In the genomic region with DNA sequence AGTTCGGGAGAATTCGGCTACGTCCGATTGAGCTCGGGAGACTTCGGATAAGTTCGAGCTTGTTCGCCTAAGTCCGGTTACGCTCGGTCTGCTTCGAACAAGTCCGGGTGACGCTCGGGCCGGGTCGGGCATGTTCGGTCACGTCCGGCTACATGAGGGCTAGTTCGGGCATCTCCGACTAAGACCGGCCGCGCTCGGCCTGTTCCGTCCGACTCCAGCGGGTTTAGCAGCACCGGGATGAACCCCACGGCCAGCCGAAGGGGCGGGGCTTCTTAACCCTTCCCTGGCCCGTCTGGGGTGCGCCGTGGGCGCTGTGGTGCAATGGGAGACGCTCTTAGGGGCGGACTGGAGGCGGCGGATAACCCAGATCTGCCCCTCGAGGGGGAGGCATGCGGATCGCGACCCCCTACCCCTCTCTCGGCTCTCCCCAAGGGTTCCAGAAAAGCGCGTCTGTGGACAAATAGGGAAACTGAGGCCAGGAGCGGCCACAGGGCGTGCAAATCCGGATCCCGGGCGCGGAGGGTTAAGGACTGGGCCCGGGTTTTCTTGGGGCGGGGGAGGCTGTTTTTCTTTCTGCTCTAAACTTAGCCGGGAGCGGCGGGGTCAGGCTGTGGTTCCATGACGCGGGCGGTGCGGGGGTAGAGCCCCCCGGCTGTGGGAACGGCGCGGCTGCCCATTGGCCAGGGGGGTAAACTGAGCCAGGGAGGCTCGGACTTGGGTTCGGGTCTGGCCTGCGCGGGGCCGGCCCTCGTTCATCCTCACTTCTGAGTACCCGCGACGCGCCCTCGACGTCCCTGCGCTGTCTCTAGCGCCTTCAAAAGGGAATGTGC, we compare ENCODE assay signal across 8 cellular contexts. TPM values are rescaled to one million over a fixed set of nuclear protein-coding genes. Genes with fewer than 3 reads are reported as not detected.
DNase-seq lines count a peak whose midpoint lies in the region; ATAC-seq and TF ChIP-seq lines count a peak whose summit lies in the region.

No MANE protein-coding gene starts in this region.

- no peak for TF ChIP-seq CTCF in 22Rv1 (IDR thresholded peaks at IDR 0.05)
- no peak for TF ChIP-seq CTCF in activated B cell treated with CpG ODN at 0.5 μM for 24 hours (IDR thresholded peaks at IDR 0.05)

- H3K4me3 Mint-ChIP-seq in activated B cell treated with CpG ODN at 0.5 μM for 24 hours (peak overlapping the region; percentile 84), immature natural killer cell (peak overlapping the region; percentile 84 to 95 (median 91))

- H3K36me3 Mint-ChIP-seq in activated B cell treated with CpG ODN at 0.5 μM for 24 hours (ENCODE audit: low read depth) (no peaks in the 10 kb centered on the region), immature natural killer cell (no peaks in the 10 kb centered on the region)

- peak overlapping the region; percentile 16 to 32 (median 30) for H3K4me3 ChIP-seq in skin epidermis

- no peaks in the 10 kb centered on the region for H3K9me3 Mint-ChIP-seq in activated B cell treated with CpG ODN at 0.5 μM for 24 hours
- H3K9me3 Mint-ChIP-seq in immature natural killer cell, result peaks cover 0 to 2% (median 0%) of the 10 kb centered on the region in 6 donors

- POLR2A ChIA-PET in activated B cell treated with CpG ODN at 0.5 μM for 24 hours (lab: Charles Lee), result interaction anchor here (0.7 to 2.6 kb wide), 11 partner anchors 9 to 214 kb away, joined by 3 to 14 read pairs (median 4); partner anchors contain the start of genes IQCN, JUND and MPV17L2

- intact Hi-C loops in activated B cell treated with CpG ODN at 0.5 μM for 24 hours (cut with micrococcal nuclease), result loop anchor here (2.0 kb wide), 1 partner anchor 20 kb away; the partner anchor contains the start of gene RAB3A

- peak; percentile 84 for ATAC-seq in GM18861 (IDR thresholded peaks at IDR 0.05; ENCODE audit: unreplicated experiment)
- ATAC-seq in HG03097 (IDR thresholded peaks at IDR 0.05; ENCODE audit: low FRiP score, unreplicated experiment), result peak; percentile 83
- peak; percentile 98 for ATAC-seq in activated B cell treated with CpG ODN at 0.5 μM for 24 hours (ENCODE audit: low read depth)

- peaks cover 55% of the 10 kb centered on the region for H3K27me3 Mint-ChIP-seq in activated B cell treated with CpG ODN at 0.5 μM for 24 hours
- H3K27me3 Mint-ChIP-seq in immature natural killer cell (ENCODE audit: low read depth in 3 of 3), result peaks cover 14 to 42% (median 32%) of the 10 kb centered on the region in 3 donors

- CTCF ChIA-PET in activated B cell treated with CpG ODN at 0.5 μM for 24 hours (lab: Charles Lee), result interaction anchor here (0.6 to 2.3 kb wide), 4 partner anchors 9 to 33 kb away, joined by 3 to 8 read pairs (median 4); no protein-coding TSS in a partner anchor

- peak overlapping the region; percentile 84 for H3K27ac ChIP-seq in 22Rv1
- peak overlapping the region; percentile 18 for H3K27ac ChIP-seq in caudate nucleus (ENCODE audit: low read depth, low read length)
- H3K27ac ChIP-seq in skin epidermis, result peak overlapping the region in 5 of 21 experiments; percentile 10 to 51 (median 22)

- DNase-seq in NCI-H2196 (lab: John Stamatoyannopoulos, UW; ENCODE audit: unreplicated experiment) (peak; percentile 99), activated B cell treated with CpG ODN at 0.5 μM for 24 hours (peak; percentile 77), caudate nucleus (lab: John Stamatoyannopoulos, UW) (peak in 60 of 61 donors; percentile 34 to 93 (median 84)), immature natural killer cell (peak; percentile 80 to 87 (median 83))

- H3K27ac Mint-ChIP-seq in activated B cell treated with CpG ODN at 0.5 μM for 24 hours (peak overlapping the region; percentile 35), immature natural killer cell (peak overlapping the region in 4 of 6 donors; percentile 53 to 71 (median 63))

- H3K4me1 Mint-ChIP-seq in activated B cell treated with CpG ODN at 0.5 μM for 24 hours (peaks cover 45% of the 10 kb centered on the region), immature natural killer cell (peaks cover 11 to 13% of the 10 kb centered on the region in 2 donors)

RNA-seq across cellular contexts. Expression of gene PDE4C, which starts 1.5 kb away (rescaled TPM):
- not detected in 2 replicates for total RNA-seq in activated B cell treated with CpG ODN at 0.5 μM for 24 hours
- not detected for polyA plus RNA-seq in immature natural killer cell

RNA-seq across cellular contexts. Expression of gene RAB3A, which starts 20.9 kb away (rescaled TPM):
- total RNA-seq in activated B cell treated with CpG ODN at 0.5 μM for 24 hours, result 3.8 and 4.1 TPM in 2 replicates
- polyA plus RNA-seq in immature natural killer cell, result 1 to 10 TPM in 2 of 3 donors, under 1 TPM in 1; 0.77 to 1.1 (median 1.1) TPM

RNA-seq across cellular contexts. Expression of gene MPV17L2, which starts 31.7 kb away (rescaled TPM):
- 17.3 and 17.9 TPM in 2 replicates for total RNA-seq in activated B cell treated with CpG ODN at 0.5 μM for 24 hours
- polyA plus RNA-seq in immature natural killer cell, result 10 to 100 TPM; 12.2 to 17.7 (median 15.4) TPM

RNA-seq across cellular contexts. Expression of gene IQCN, which starts 49.5 kb away (rescaled TPM):
- 15.6 and 17.8 TPM in 2 replicates for total RNA-seq in activated B cell treated with CpG ODN at 0.5 μM for 24 hours
- under 1 TPM in 1 of 3 donors, not detected in 2; 0.15 TPM for polyA plus RNA-seq in immature natural killer cell

RNA-seq across cellular contexts. Expression of gene IFI30, which starts 51.1 kb away (rescaled TPM):
- total RNA-seq in activated B cell treated with CpG ODN at 0.5 μM for 24 hours, result 251 and 255 TPM in 2 replicates
- polyA plus RNA-seq in immature natural killer cell, result 100 to 1,000 TPM in 1 of 3 donors, 10 to 100 TPM in 2; 49.0 to 184 (median 83.1) TPM
